ENCODE assay signal across 8 cellular contexts in genomic region chr20:3238616-3239025, GRCh38. TPM values are rescaled to one million over a fixed set of nuclear protein-coding genes. Genes with fewer than 3 reads are reported as not detected.
DNase-seq lines count a peak whose midpoint lies in the region; ATAC-seq and TF ChIP-seq lines count a peak whose summit lies in the region.

No MANE protein-coding gene starts in this region.

- H3K4me2 ChIP-seq in BLaER1 = peak overlapping the region; percentile 98

- H3K27me3 ChIP-seq in BLaER1 = peaks cover 77% of the 10 kb centered on the region
- H3K27me3 ChIP-seq in Panc1 (ENCODE audit: control insufficient read depth, insufficient read depth, low read length) = no peaks in the 10 kb centered on the region
- H3K27me3 ChIP-seq in adrenal gland = no peaks in the 10 kb centered on the region
- peaks cover 70% of the 10 kb centered on the region for H3K27me3 ChIP-seq in iPS-20b (ENCODE audit: insufficient read depth, low read length)

- H3K9me3 ChIP-seq in BLaER1 (no peaks in the 10 kb centered on the region), Panc1 (ENCODE audit: control insufficient read depth, insufficient read depth, low read depth, low read length) (no peaks in the 10 kb centered on the region), adrenal gland (replicated peaks in 1 of 3) (no peaks in the 10 kb centered on the region), iPS-20b (ENCODE audit: insufficient read depth, low read depth, low read length) (no peaks in the 10 kb centered on the region)

- POLR2A ChIA-PET in Panc1 (lab: Charles Lee) = interaction anchor here (1.3 kb wide), 1 partner anchor 16 kb away, joined by 4 read pairs; no protein-coding TSS in a partner anchor

- H3K4me3 ChIP-seq in BLaER1 (peak overlapping the region; percentile 82), Panc1 (ENCODE audit: low read depth in 2 of 2, low read length in 2 of 2) (peak overlapping the region; percentile 70 to 85), adrenal gland (peak overlapping the region; percentile 16 to 99 (median 60)), iPS-20b (ENCODE audit: low read length) (peak overlapping the region; percentile 87; the same call in 1 of the 2 replicates)

- BruUV-seq in Panc1 (replicated peaks; lab: Mats Ljungman, UMichigan) = no TSS peak

- H4K20me1 ChIP-seq in BLaER1 = peaks cover 34% of the 10 kb centered on the region

- no peak for TF ChIP-seq CTCF in Panc1 (IDR thresholded peaks at IDR 0.05)
- TF ChIP-seq CTCF in adrenal gland (IDR thresholded peaks at IDR 0.05) = no peak

- TF ChIP-seq POLR2A in adrenal gland (IDR thresholded peaks at IDR 0.05) = no peak

- in situ Hi-C loops in Panc1 (cut with HindIII; ENCODE audit: low pct_unique_long_range_greater_than_20kb, low sequenced_read_pairs) = no loop called here

- H3K36me3 ChIP-seq in BLaER1 (no peaks in the 10 kb centered on the region), Panc1 (ENCODE audit: control insufficient read depth, insufficient read depth, low read length) (no peaks in the 10 kb centered on the region; the same call in 1 of the 2 replicates), adrenal gland (replicated peaks in 1 of 2) (no peaks in the 10 kb centered on the region), iPS-20b (ENCODE audit: insufficient read depth, low read depth, low read length) (no peaks in the 10 kb centered on the region)

- DNase-seq in Panc1 (ENCODE audit: low read depth, low spot score) (no peak), adrenal gland (peak in 4 of 7 donors; percentile 39 to 56 (median 45)), DMS114 treated with DMSO at 0.1 percent for 48 hours (lab: John Stamatoyannopoulos, UW; ENCODE audit: unreplicated experiment) (no peak), T1000 (lab: John Stamatoyannopoulos, UW) (no peak)
- peak; percentile 22 for DNase-seq in stimulated activated CD4-positive, alpha-beta T cell treated with anti-CD3 and anti-CD28 coated beads, Interleukin-2, amount 100 ng/mL, for 4 hours (ENCODE audit: low read depth)

- WGBS in adrenal gland, 4 donors = 0 to 1% (median 0%) methylated on average over 21 to 48 of the region's 48 CpGs; no CpG with 5 or more reads in 1 of the 4 donors

- CTCF ChIA-PET in Panc1 (lab: Charles Lee) = interaction anchor here (0.6 kb wide), 1 partner anchor 15 kb away, joined by 8 read pairs; no protein-coding TSS in a partner anchor

- peak overlapping the region; percentile 63 for H3K9ac ChIP-seq in BLaER1
- no peak overlapping the region for H3K9ac ChIP-seq in iPS-20b (ENCODE audit: low read depth, low read length)

- H3K4me1 ChIP-seq in BLaER1 = peaks cover 25% of the 10 kb centered on the region
- H3K4me1 ChIP-seq in Panc1 (ENCODE audit: control insufficient read depth, insufficient read depth, low read length) = peaks cover 23% of the 10 kb centered on the region
- peaks cover 23 to 26% of the 10 kb centered on the region in 2 donors for H3K4me1 ChIP-seq in adrenal gland (replicated peaks in 1 of 2)
- no peaks in the 10 kb centered on the region for H3K4me1 ChIP-seq in iPS-20b (ENCODE audit: insufficient read depth, low read length)

- H3K27ac ChIP-seq in BLaER1 (no peak overlapping the region), Panc1 (ENCODE audit: low read length) (peak overlapping the region; percentile 42; the same call in 1 of the 2 replicates), adrenal gland (peak overlapping the region in 1 of 5 donors; percentile 73), iPS-20b (ENCODE audit: low read length) (no peak overlapping the region)

- ATAC-seq in GM21529 (IDR thresholded peaks at IDR 0.05; ENCODE audit: unreplicated experiment) = peak; percentile 65
- peak; percentile 44 for ATAC-seq in Panc1

- intact Hi-C loops in Panc1 (cut with micrococcal nuclease; ENCODE audit: unreplicated experiment) (no loop called here), adrenal gland (cut with DNase I) (no loop called here)

RNA-seq across cellular contexts. Expression of gene SLC4A11, which starts 0.4 kb away (rescaled TPM):
- 144 TPM for total RNA-seq in Panc1 (2021; ENCODE audit: unreplicated experiment)
- polyA plus RNA-seq in Panc1 (2012; ENCODE audit: insufficient read length) = 276 TPM
- 10 to 100 TPM in 4 of 8 donors, 1 to 10 TPM in 4; 7.1 to 30.6 (median 13.0) TPM for total RNA-seq in adrenal gland
- 10 to 100 TPM in 1 of 3 donors, 1 to 10 TPM in 1, under 1 TPM in 1; 0.97 to 12.1 (median 6.4) TPM for polyA plus RNA-seq in adrenal gland

RNA-seq across cellular contexts. Expression of gene ITPA, which starts 29.3 kb away (rescaled TPM):
- total RNA-seq in Panc1 (2021; ENCODE audit: unreplicated experiment) (107 TPM), adrenal gland (10 to 100 TPM; 41.4 to 82.3 (median 58.6) TPM)
- 111 TPM for polyA plus RNA-seq in Panc1 (2012; ENCODE audit: insufficient read length)
- polyA plus RNA-seq in adrenal gland = 100 to 1,000 TPM in 2 of 3 donors, 10 to 100 TPM in 1; 29.3 to 182 (median 131) TPM

RNA-seq across cellular contexts. Expression of gene DDRGK1, which starts 34.1 kb away (rescaled TPM):
- 65.5 TPM for total RNA-seq in Panc1 (2021; ENCODE audit: unreplicated experiment)
- polyA plus RNA-seq in Panc1 (2012; ENCODE audit: insufficient read length) = 101 TPM
- 100 to 1,000 TPM; 124 to 202 (median 166) TPM for total RNA-seq in adrenal gland
- polyA plus RNA-seq in adrenal gland = 100 to 1,000 TPM in 2 of 3 donors, 10 to 100 TPM in 1; 81.6 to 125 (median 113) TPM

Comparison
In these comparisons a context has a peak if more than half of its experiments do, and no peak if none do; other contexts are left out.
1. DNase-seq: peak in adrenal gland (4 of 7) and stimulated activated CD4-positive, alpha-beta T cell treated with anti-CD3 and anti-CD28 coated beads, Interleukin-2, amount 100 ng/mL, for 4 hours (single experiment); none in Panc1 (single experiment), DMS114 treated with DMSO at 0.1 percent for 48 hours (single experiment) and T1000 (single experiment).
2. Peak in every context shown above with its lines, with median percentiles within 50 percentile points of each other: H3K4me3 ChIP-seq.